ENCODE assay signal across 26 cellular contexts in genomic region chr9:35958104-35958825, GRCh38. TPM values are rescaled to one million over a fixed set of nuclear protein-coding genes. Genes with fewer than 3 reads are reported as not detected.
"Had no signal": no experiment of that assay in that cellular context is flagged by ENCODE, and none has a peak within 500 bp of the region (broad histone marks: within the 10 kb centered on the region; RNA-seq: fewer than 3 reads in every experiment).

TSS of gene OR2S2 (minus strand) at chr9:35958154. CDS start at chr9:35958098, 56 bp downstream.

- H3K4me3 Mint-ChIP-seq: dendritic cell treated with granulocyte-macrophage colony-stimulating factor and Interleukin-4, amounts not matched to agents 40 ng/mL and 50 ng/mL, for 4 days; effector memory CD8-positive, alpha-beta T cell; memory B cell; naive B cell; nephron progenitor cell; stimulated activated memory B cell treated with anti-CD40 and anti-IgM and Interleukin-4, amounts not matched to agents 10 μg/mL and 1 μg/mL and 100 μg/mL, for 72 hours; stimulated activated naive CD8-positive, alpha-beta T cell treated with anti-CD3 and anti-CD28 coated beads, Interleukin-15, Interleukin-2, amounts not matched to agents 100 ng/mL and 50 ng/mL, for 24 hours had no signal

- H3K27ac Mint-ChIP-seq: dendritic cell treated with granulocyte-macrophage colony-stimulating factor and Interleukin-4, amounts not matched to agents 40 ng/mL and 50 ng/mL, for 4 days; effector memory CD8-positive, alpha-beta T cell; memory B cell; nephron progenitor cell; stimulated activated memory B cell treated with anti-CD40 and anti-IgM and Interleukin-4, amounts not matched to agents 10 μg/mL and 1 μg/mL and 100 μg/mL, for 72 hours; stimulated activated naive CD8-positive, alpha-beta T cell treated with anti-CD3 and anti-CD28 coated beads, Interleukin-15, Interleukin-2, amounts not matched to agents 100 ng/mL and 50 ng/mL, for 24 hours had no signal

- H3K27me3 ChIP-seq: upper lobe of left lung, uterus had no signal

- H3K27ac ChIP-seq: epithelial cell of prostate, esophagus squamous epithelium, foreskin keratinocyte, heart left ventricle, left ventricle myocardium inferior, lower lobe of right lung, psoas muscle, spleen, tibial artery, upper lobe of left lung, uterus had no signal

- H3K4me3 ChIP-seq: esophagus squamous epithelium, heart left ventricle, left ventricle myocardium inferior, lower lobe of right lung, psoas muscle, spleen, tibial artery, upper lobe of left lung, uterus had no signal

- ATAC-seq: effector memory CD8-positive, alpha-beta T cell; foreskin keratinocyte; heart left ventricle; lower lobe of right lung; psoas muscle; sciatic nerve had no signal

- H3K9me3 Mint-ChIP-seq: dendritic cell treated with granulocyte-macrophage colony-stimulating factor and Interleukin-4, amounts not matched to agents 40 ng/mL and 50 ng/mL, for 4 days; effector memory CD8-positive, alpha-beta T cell; memory B cell; naive B cell; nephron progenitor cell; stimulated activated memory B cell treated with anti-CD40 and anti-IgM and Interleukin-4, amounts not matched to agents 10 μg/mL and 1 μg/mL and 100 μg/mL, for 72 hours; stimulated activated naive CD8-positive, alpha-beta T cell treated with anti-CD3 and anti-CD28 coated beads, Interleukin-15, Interleukin-2, amounts not matched to agents 100 ng/mL and 50 ng/mL, for 24 hours had no signal

- H3K9me3 ChIP-seq: esophagus squamous epithelium, heart left ventricle, left ventricle myocardium inferior, lower lobe of right lung, psoas muscle, spleen, tibial artery, upper lobe of left lung, uterus had no signal

- H3K36me3 ChIP-seq: esophagus squamous epithelium, heart left ventricle, left ventricle myocardium inferior, lower lobe of right lung, spleen, tibial artery, upper lobe of left lung, uterus had no signal

- DNase-seq: effector memory CD8-positive, alpha-beta T cell; esophagus squamous epithelium; foreskin keratinocyte; heart left ventricle; hippocampal formation; left ventricle myocardium inferior; lower lobe of right lung; naive B cell; nephron progenitor cell; psoas muscle; spleen; stimulated activated CD4-positive, alpha-beta T cell treated with anti-CD3 and anti-CD28 coated beads, Interleukin-15, amount 100 ng/mL, for 24 hours; stimulated activated CD4-positive, alpha-beta T cell treated with anti-CD3 and anti-CD28 coated beads, Interleukin-1b, Interleukin-23, amount 100 ng/mL, for 48 hours; stimulated activated CD4-positive, alpha-beta T cell treated with anti-CD3 and anti-CD28 coated beads, Interleukin-4, amount 100 ng/mL, for 24 hours; tibial artery; upper lobe of left lung; uterus had no signal

- H3K4me1 ChIP-seq: esophagus squamous epithelium, foreskin keratinocyte, psoas muscle, tibial artery, uterus had no signal

- H3K36me3 Mint-ChIP-seq: memory B cell; naive B cell; stimulated activated memory B cell treated with anti-CD40 and anti-IgM and Interleukin-4, amounts not matched to agents 10 μg/mL and 1 μg/mL and 100 μg/mL, for 72 hours had no signal

- H3K4me1 Mint-ChIP-seq: memory B cell; nephron progenitor cell; stimulated activated memory B cell treated with anti-CD40 and anti-IgM and Interleukin-4, amounts not matched to agents 10 μg/mL and 1 μg/mL and 100 μg/mL, for 72 hours had no signal

RNA-seq across cellular contexts. Expression of gene OR2S2, which starts in this region (rescaled TPM):
- total RNA-seq: esophagus squamous epithelium, foreskin keratinocyte, heart left ventricle, left ventricle myocardium inferior, lower lobe of right lung, omental fat pad, psoas muscle, sciatic nerve, skeletal muscle tissue, spleen, temporal lobe, upper lobe of left lung, uterus had no signal
- polyA plus RNA-seq: foreskin keratinocyte, heart left ventricle, psoas muscle, spleen had no signal
